Comparison of ENCODE assay signal across 12 cellular contexts in genomic region chr6:15588966-15589634, GRCh38.
DNase-seq lines count a peak whose midpoint lies in the region; ATAC-seq and TF ChIP-seq lines count a peak whose summit lies in the region.
"Had no signal": no experiment of that assay in that cellular context is flagged by ENCODE, and none has a peak within 500 bp of the region (broad histone marks: within the 10 kb centered on the region; RNA-seq: fewer than 3 reads in every experiment).

No MANE protein-coding gene starts in this region.

- H3K9me3 Mint-ChIP-seq in HFFc6: no peaks in the 10 kb centered on the region
- H3K9me3 Mint-ChIP-seq in GM23338: no peaks in the 10 kb centered on the region

- peak overlapping the region; percentile 1 for H3K27ac Mint-ChIP-seq in HFFc6
- no peak overlapping the region for H3K27ac Mint-ChIP-seq in GM23338

- H3F3A ChIP-seq in GM23338 (replicated peaks; ENCODE audit: low read depth): no peaks in the 10 kb centered on the region

- no peak overlapping the region for H3K9ac ChIP-seq in adipocyte (ENCODE audit: low read length)

- CTCF ChIA-PET in BJ (lab: Yijun Ruan, JAX): interaction anchor here (0.5 kb wide), 1 partner anchor 1463 kb away, joined by 3 read pairs; no protein-coding TSS in a partner anchor

- H3K9me2 ChIP-seq in GM23338 (ENCODE audit: insufficient read depth): no peaks in the 10 kb centered on the region

- no peak for TF ChIP-seq CTCF in BJ (IDR thresholded peaks at IDR 0.05; ENCODE audit: insufficient read depth, low read depth, low read length)
- TF ChIP-seq CTCF in HFFc6 (IDR thresholded peaks at IDR 0.05): no peak
- no peak for TF ChIP-seq CTCF in GM23338 (conservative IDR thresholded peaks at IDR 0.05; ENCODE audit: low read depth in 2 of 2)

- no peaks in the 10 kb centered on the region for H3K36me3 ChIP-seq in BJ (ENCODE audit: control insufficient read depth, insufficient read depth, low read length)
- no peaks in the 10 kb centered on the region for H3K36me3 ChIP-seq in adipocyte (ENCODE audit: control insufficient read depth, insufficient read depth, low read length, severe bottlenecking)
- H3K36me3 ChIP-seq in GM23338 (ENCODE audit: insufficient read depth): no peaks in the 10 kb centered on the region

- H4K20me1 ChIP-seq in GM23338 (replicated peaks; ENCODE audit: insufficient read depth): no peaks in the 10 kb centered on the region

- POLR2A ChIA-PET in BJ (lab: Charles Lee): no interaction called here

- no peak overlapping the region for H2AFZ ChIP-seq in GM23338

- ATAC-seq in GM21515 (IDR thresholded peaks at IDR 0.05; ENCODE audit: unreplicated experiment) (no peak), GM23338 (no peak)
- ATAC-seq: left colon had no signal

- DNase-seq in BJ (ENCODE audit: low read depth) (peak; percentile 42), HFFc6 (peak; percentile 52), adipocyte (ENCODE audit: low read depth) (peak; percentile 41), kidney tubule cell (ENCODE audit: low spot score) (peak; percentile 79), NCI-H187 (lab: John Stamatoyannopoulos, UW) (no peak), GM23338 (ENCODE audit: low spot score) (no peak), posterior vena cava (ENCODE audit: low spot score) (no peak)
- DNase-seq: DMS79 treated with DMSO at 0.1 percent for 48 hours, left colon, NCI-H1417, T1000 had no signal

- no peaks in the 10 kb centered on the region for H3K36me3 Mint-ChIP-seq in HFFc6 (ENCODE audit: low read depth)
- H3K36me3 Mint-ChIP-seq in GM23338 (ENCODE audit: low read depth): no peaks in the 10 kb centered on the region

- H3K4me3 Mint-ChIP-seq in HFFc6 (no peak overlapping the region), GM23338 (no peak overlapping the region)

- H3K4me1 ChIP-seq in adipocyte (ENCODE audit: control insufficient read depth, insufficient read depth, low read length): no peaks in the 10 kb centered on the region
- H3K4me1 ChIP-seq in GM23338 (ENCODE audit: insufficient read depth): peaks cover 5% of the 10 kb centered on the region

- H3K4me3 ChIP-seq in BJ (ENCODE audit: low read depth, low read length) (no peak overlapping the region), adipocyte (ENCODE audit: low read length) (no peak overlapping the region), GM23338 (no peak overlapping the region)

- H3K9me3 ChIP-seq in adipocyte (ENCODE audit: control insufficient read depth, low read length): no peaks in the 10 kb centered on the region

- H3K79me2 ChIP-seq in GM23338 (replicated peaks; ENCODE audit: insufficient read depth): no peaks in the 10 kb centered on the region

- no peaks in the 10 kb centered on the region for H3K27me3 ChIP-seq in BJ (ENCODE audit: control insufficient read depth, insufficient read depth, low read length)
- no peaks in the 10 kb centered on the region for H3K27me3 ChIP-seq in adipocyte (replicated peaks; ENCODE audit: control insufficient read depth, insufficient read depth, low read length)
- no peaks in the 10 kb centered on the region for H3K27me3 ChIP-seq in GM23338 (ENCODE audit: insufficient read depth)

- no peaks in the 10 kb centered on the region; the same call in 1 of the 2 replicates for H3K27me3 Mint-ChIP-seq in HFFc6 (ENCODE audit: insufficient read depth)
- H3K27me3 Mint-ChIP-seq in GM23338 (ENCODE audit: insufficient read depth, low read depth, poor library complexity): no peaks in the 10 kb centered on the region

- H3K27ac ChIP-seq in GM23338 (ENCODE audit: low read depth): no peak overlapping the region

- H3K4me1 Mint-ChIP-seq in HFFc6 (ENCODE audit: low read depth) (peaks cover 29% of the 10 kb centered on the region), GM23338 (peaks cover 12% of the 10 kb centered on the region)

- intact Hi-C loops in posterior vena cava (cut with DNase I): no loop called here

- H3K4me2 ChIP-seq in GM23338: no peak overlapping the region

TF ChIP-seq in GM23338, 12 proteins besides CTCF, POLR2A, EP300 and RAD21 (continues in another document):
- TF ChIP-seq JUNB (IDR thresholded peaks at IDR 0.05; ENCODE audit: unreplicated experiment) (no peak), ETS1 (IDR thresholded peaks at IDR 0.05) (no peak), ZNF114 (CRISPR knock-in tag; IDR thresholded peaks at IDR 0.05) (no peak), REST (IDR thresholded peaks at IDR 0.05; ENCODE audit: unreplicated experiment) (no peak), POLR2AphosphoS5 (IDR thresholded peaks at IDR 0.05; ENCODE audit: low read depth) (no peak), STAT1 (IDR thresholded peaks at IDR 0.05; ENCODE audit: unreplicated experiment) (no peak), EZH2 (IDR thresholded peaks at IDR 0.05; ENCODE audit: low read depth, unreplicated experiment) (no peak), ZNF331 (CRISPR knock-in tag; IDR thresholded peaks at IDR 0.05; ENCODE audit: low read depth) (no peak)

Comparison
In these comparisons a context has a peak if more than half of its experiments do, and no peak if none do; other contexts are left out.
1. DNase-seq: peak in BJ (single experiment), HFFc6 (single experiment), adipocyte (single experiment) and kidney tubule cell (single experiment); none in NCI-H187 (0 of 2), GM23338 (single experiment) and posterior vena cava (single experiment).